ENCODE assay signal across 18 cellular contexts in genomic region chr17:73347355-73347754, GRCh38. TPM values are rescaled to one million over a fixed set of nuclear protein-coding genes. Genes with fewer than 3 reads are reported as not detected.
DNase-seq lines count a peak whose midpoint lies in the region; ATAC-seq, FAIRE-seq and TF ChIP-seq lines count a peak whose summit lies in the region.
"Had no signal": no experiment of that assay in that cellular context is flagged by ENCODE, and none has a peak within 500 bp of the region (broad histone marks: within the 10 kb centered on the region; RNA-seq: fewer than 3 reads in every experiment).

No MANE protein-coding gene starts in this region.

- no peak for TF ChIP-seq CTCF in right atrium auricular region (IDR thresholded peaks at IDR 0.05)
- TF ChIP-seq CTCF in pancreas (IDR thresholded peaks at IDR 0.05), result no peak

- 64 to 67% methylated on average over 5 of the region's 5 CpGs for WGBS in pancreas, 2 donors

- H3K9me3 ChIP-seq in right atrium auricular region (no peaks in the 10 kb centered on the region), pancreas (no peaks in the 10 kb centered on the region)
- H3K9me3 ChIP-seq: SJSA1 had no signal

- H3K27me3 ChIP-seq in right atrium auricular region (no peaks in the 10 kb centered on the region), pancreas (no peaks in the 10 kb centered on the region)
- H3K27me3 ChIP-seq: SJSA1 had no signal

- H3K36me3 ChIP-seq in right atrium auricular region (no peaks in the 10 kb centered on the region), pancreas (no peaks in the 10 kb centered on the region)
- H3K36me3 ChIP-seq: SJSA1 had no signal

- no peak overlapping the region for H3K4me3 ChIP-seq in right atrium auricular region
- no peak overlapping the region for H3K4me3 ChIP-seq in pancreas
- H3K4me3 ChIP-seq: SJSA1 had no signal

- DNase-seq in Right ventricle myocardium superior, result peak; percentile 40
- no peak for DNase-seq in right atrium auricular region (ENCODE audit: low spot score)
- DNase-seq in head of caudate nucleus, result peak in 37 of 42 donors; percentile 23 to 87 (median 66)
- peak in 6 of 10 donors; percentile 37 to 91 (median 66) for DNase-seq in posterior cingulate gyrus
- no peak for DNase-seq in activated T-cell treated with anti-CD3 and anti-CD28 coated beads for 4 hours
- DNase-seq in activated effector memory CD4-positive, alpha-beta T cell treated with Interleukin-2 at 50 U/mL for 16 hours, result no peak
- no peak for DNase-seq in HUDEP-2 (lab: John Stamatoyannopoulos, UW; ENCODE audit: unreplicated experiment in 76 of 76)
- no peak for DNase-seq in pancreas
- DNase-seq: activated naive CD8-positive, alpha-beta T cell treated with anti-CD3 and anti-CD28 coated beads, Interleukin-2, amount 10 ng/mL, durations not matched to agents 7 days and 5 days; activated T-cell treated with anti-CD3 and anti-CD28 coated beads, Interleukin-2, amount 50 U/mL, for 4 hours; CD4-positive, CD25-positive, alpha-beta regulatory T cell; left colon; naive thymus-derived CD4-positive, alpha-beta T cell; NCI-H1048; NCI-H2227 treated with DMSO at 0.1 percent for 48 hours had no signal

- H3K4me1 ChIP-seq in right atrium auricular region, result peaks cover 0 to 21% of the 10 kb centered on the region in 2 donors
- no peaks in the 10 kb centered on the region for H3K4me1 ChIP-seq in pancreas

- intact Hi-C loops in Right ventricle myocardium superior (cut with DNase I), result no loop called here
- intact Hi-C loops in head of caudate nucleus (cut with DNase I), result no loop called here
- intact Hi-C loops in posterior cingulate gyrus (cut with DNase I), result no loop called here
- intact Hi-C loops in pancreas (cut with DNase I), result no loop called here

- ATAC-seq in Right ventricle myocardium superior (ENCODE audit: poor library complexity) (no peak), pancreas (no peak)
- ATAC-seq: activated T-cell treated with anti-CD3 and anti-CD28 coated beads, Interleukin-2, amount 50 U/mL, for 4 hours; left colon; naive thymus-derived CD4-positive, alpha-beta T cell; stimulated activated effector memory CD8-positive, alpha-beta T cell treated with anti-CD3 and anti-CD28 coated beads, Interleukin-12 subunit alpha, Interleukin-12 subunit beta, amount 100 ng/mL, for 72 hours had no signal

- H3K27ac ChIP-seq in right atrium auricular region, result no peak overlapping the region
- no peak overlapping the region for H3K27ac ChIP-seq in pancreas
- H3K27ac ChIP-seq: epithelial cell of prostate, SJSA1 had no signal

- FAIRE-seq in pancreas (lab: Jason Lieb, UNC), result no peak

RNA-seq across cellular contexts. Expression of gene CDC42EP4, which starts 35.6 kb away (rescaled TPM):
- total RNA-seq in Right ventricle myocardium superior (53.0 TPM), right atrium auricular region (10 to 100 TPM; 35.4 to 56.0 TPM), pancreas (10 to 100 TPM; 43.2 to 56.2 (median 46.9) TPM)
- 10 to 100 TPM; 24.2 to 28.9 TPM for polyA plus RNA-seq in pancreas

Comparison
In these comparisons a context has a peak if more than half of its experiments do, and no peak if none do; other contexts are left out.
1. DNase-seq: peak in Right ventricle myocardium superior (single experiment), head of caudate nucleus (37 of 42) and posterior cingulate gyrus (6 of 10); none in right atrium auricular region (single experiment), activated T-cell treated with anti-CD3 and anti-CD28 coated beads for 4 hours (single experiment), activated effector memory CD4-positive, alpha-beta T cell treated with Interleukin-2 at 50 U/mL for 16 hours (single experiment), HUDEP-2 (0 of 76) and pancreas (0 of 6).